Comparison of ENCODE assay signal across 9 cellular contexts in genomic region chr12:110201995-110202394, GRCh38.
"Had no signal": no experiment of that assay in that cellular context is flagged by ENCODE, and none has a peak within 500 bp of the region (broad histone marks: within the 10 kb centered on the region; RNA-seq: fewer than 3 reads in every experiment).

No MANE protein-coding gene starts in this region.

- DNase-seq: GM23248, GOT3, H7, HFFc6, IMR-90 had no signal

- H3K27ac Mint-ChIP-seq: HFFc6 had no signal

- ATAC-seq: HCT116, K562 had no signal

- H3K4me3 Mint-ChIP-seq: HFFc6 had no signal

- FAIRE-seq: HTR-8/SVneo, K562 had no signal

- H3K27ac ChIP-seq: GM23248 had no signal

- H3K4me3 ChIP-seq: GM23248, HAP-1, K562 had no signal

- H3K9me3 ChIP-seq: HAP-1 had no signal

- H3K9me3 Mint-ChIP-seq: HFFc6 had no signal
